Comparison of ENCODE assay signal across 24 cellular contexts in the genomic region with DNA sequence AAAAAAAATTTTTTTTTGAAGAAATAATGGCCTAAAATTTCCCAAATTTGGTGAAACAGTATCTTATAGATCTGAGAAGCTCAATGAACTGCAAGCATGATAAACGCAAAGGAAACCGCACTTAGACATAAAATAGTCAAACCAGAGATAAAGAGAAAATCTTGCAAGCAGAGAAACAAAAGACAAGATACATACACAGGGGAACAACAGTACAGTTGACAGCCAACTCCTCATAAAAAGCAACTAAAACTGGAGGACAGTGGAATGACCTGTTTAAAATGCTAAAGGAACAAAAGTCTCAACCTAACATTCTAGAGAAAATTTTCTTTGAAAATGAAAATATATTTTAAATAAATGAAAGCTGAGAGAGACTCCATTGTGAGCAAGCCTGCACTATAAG.
"Had no signal": no experiment of that assay in that cellular context is flagged by ENCODE, and none has a peak within 500 bp of the region (broad histone marks: within the 10 kb centered on the region; RNA-seq: fewer than 3 reads in every experiment).

No MANE protein-coding gene starts in this region.

- H3K27ac Mint-ChIP-seq: mesothelial cell of epicardium, nephron, neural progenitor cell, progenitor cell of endocrine pancreas had no signal

- H3K4me3 Mint-ChIP-seq: mesothelial cell of epicardium; naive thymus-derived CD4-positive, alpha-beta T cell; nephron; neural progenitor cell; stimulated activated naive CD8-positive, alpha-beta T cell treated with anti-CD3 and anti-CD28 coated beads, Interleukin-15, amount 100 ng/mL, for 72 hours had no signal

- ATAC-seq: esophagus mucosa; gastrocnemius medialis; left cardiac atrium; left lung; naive thymus-derived CD4-positive, alpha-beta T cell; sciatic nerve; stimulated activated naive CD8-positive, alpha-beta T cell treated with anti-CD3 and anti-CD28 coated beads, Interleukin-15, amount 100 ng/mL, for 72 hours; upper lobe of right lung had no signal

- H3K4me1 Mint-ChIP-seq: mesothelial cell of epicardium; nephron; neural progenitor cell; stimulated activated naive CD8-positive, alpha-beta T cell treated with anti-CD3 and anti-CD28 coated beads, Interleukin-15, amount 100 ng/mL, for 72 hours had no signal

- H3K9me3 Mint-ChIP-seq: stimulated activated naive CD8-positive, alpha-beta T cell treated with anti-CD3 and anti-CD28 coated beads, Interleukin-15, amount 100 ng/mL, for 72 hours had no signal

- H3K27me3 Mint-ChIP-seq: naive thymus-derived CD4-positive, alpha-beta T cell; progenitor cell of endocrine pancreas; stimulated activated naive CD8-positive, alpha-beta T cell treated with anti-CD3 and anti-CD28 coated beads, Interleukin-15, amount 100 ng/mL, for 72 hours had no signal

- DNase-seq: dorsolateral prefrontal cortex; effector CD4-positive, alpha-beta T cell; foreskin fibroblast; gastrocnemius medialis; head of caudate nucleus; left cardiac atrium; left lung; mesenchymal stem cell; naive thymus-derived CD4-positive, alpha-beta T cell; stimulated activated CD4-positive, alpha-beta T cell treated with anti-CD3 and anti-CD28 coated beads, Interleukin-12 subunit alpha, Interleukin-12 subunit beta, amount 100 ng/mL, for 4 hours; stimulated activated CD4-positive, alpha-beta T cell treated with anti-CD3 and anti-CD28 coated beads, Interleukin-1b, Interleukin-23, amount 100 ng/mL, for 48 hours; stimulated activated CD4-positive, alpha-beta T cell treated with anti-CD3 and anti-CD28 coated beads, Interleukin-4, amount 100 ng/mL, for 1 hour; stimulated activated CD8-positive, alpha-beta memory T cell treated with anti-CD3 and anti-CD28 coated beads, Interleukin-4, amount 100 ng/mL, for 48 hours; stimulated activated naive CD4-positive, alpha-beta T cell; stimulated activated naive CD8-positive, alpha-beta T cell treated with anti-CD3 and anti-CD28 coated beads, Interleukin-15, amount 100 ng/mL, for 72 hours; transverse colon; upper lobe of right lung; uterus had no signal
